ENCODE assay signal across 9 cellular contexts in the genomic region with DNA sequence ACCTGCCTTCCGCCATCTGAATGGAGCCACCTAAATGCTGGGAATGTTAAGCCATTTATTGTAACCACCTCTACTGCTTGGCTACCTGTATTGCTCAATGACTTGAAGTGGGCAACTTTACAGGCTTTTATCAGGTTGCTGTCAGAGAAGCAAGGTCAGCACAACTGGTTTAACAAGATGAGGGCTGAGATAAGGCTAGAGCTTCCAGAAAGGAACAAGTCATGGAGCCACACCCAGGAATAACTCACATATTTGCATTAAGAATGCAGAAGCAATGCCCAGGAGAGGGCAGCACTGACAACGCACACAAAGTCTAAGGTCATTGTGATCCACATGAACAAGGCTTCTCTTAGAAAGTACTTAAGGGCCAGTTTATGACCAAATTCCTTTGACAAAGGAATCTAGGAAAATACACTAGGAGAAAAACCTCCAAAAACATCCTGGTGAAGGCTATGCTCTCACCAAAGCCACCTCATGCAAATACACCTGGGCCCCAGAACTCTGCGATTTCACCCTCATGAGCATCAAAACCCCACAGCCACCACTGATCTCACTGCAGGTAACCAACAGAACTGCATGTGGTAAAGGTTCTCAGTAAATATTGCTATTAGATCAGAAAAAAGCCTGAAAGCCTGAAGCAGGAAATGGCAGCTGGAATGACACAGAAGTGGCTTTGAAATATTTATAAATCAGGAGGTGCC. TPM values are rescaled to one million over a fixed set of nuclear protein-coding genes. Genes with fewer than 3 reads are reported as not detected.
DNase-seq lines count a peak whose midpoint lies in the region; ATAC-seq and TF ChIP-seq lines count a peak whose summit lies in the region.
"Had no signal": no experiment of that assay in that cellular context is flagged by ENCODE, and none has a peak within 500 bp of the region (broad histone marks: within the 10 kb centered on the region; RNA-seq: fewer than 3 reads in every experiment).

No MANE protein-coding gene starts in this region.

- H3K27ac Mint-ChIP-seq in activated naive CD4-positive, alpha-beta T cell treated with anti-CD3 and anti-CD28 coated beads for 36 hours: no peak overlapping the region

- CTCF ChIA-PET in activated naive CD4-positive, alpha-beta T cell treated with anti-CD3 and anti-CD28 coated beads for 36 hours (lab: Charles Lee): no interaction called here

- H3K36me3 Mint-ChIP-seq in activated naive CD4-positive, alpha-beta T cell treated with anti-CD3 and anti-CD28 coated beads for 36 hours (ENCODE audit: low read depth): peaks cover 2% of the 10 kb centered on the region

- no peak for TF ChIP-seq POLR2A in spleen (IDR thresholded peaks at IDR 0.05)

- no peaks in the 10 kb centered on the region for H3K9me3 ChIP-seq in spleen

- H3K4me3 ChIP-seq in spleen: no peak overlapping the region
- H3K4me3 ChIP-seq: skin epidermis had no signal

- H3K4me1 Mint-ChIP-seq in activated naive CD4-positive, alpha-beta T cell treated with anti-CD3 and anti-CD28 coated beads for 36 hours (ENCODE audit: low read depth): peaks cover 23% of the 10 kb centered on the region

- no peaks in the 10 kb centered on the region for H3K9me3 Mint-ChIP-seq in activated naive CD4-positive, alpha-beta T cell treated with anti-CD3 and anti-CD28 coated beads for 36 hours

- DNase-seq in ACHN (peak; percentile 58), NCI-H146 treated with DMSO at 0.1 percent for 48 hours (lab: John Stamatoyannopoulos, UW; ENCODE audit: unreplicated experiment) (peak; percentile 55), left ventricle myocardium superior (peak; percentile 32), spleen (no peak)
- DNase-seq in activated naive CD4-positive, alpha-beta T cell treated with anti-CD3 and anti-CD28 coated beads for 36 hours: peak; percentile 23

- in situ Hi-C loops in ACHN (cut with HindIII; ENCODE audit: low pct_ligation_motif_present, low pct_unique_long_range_greater_than_20kb, low sequenced_read_pairs): no loop called here

- H3K27ac ChIP-seq in spleen: peak overlapping the region in 4 of 8 donors; percentile 13 to 47 (median 38)

- intact Hi-C loops in activated naive CD4-positive, alpha-beta T cell treated with anti-CD3 and anti-CD28 coated beads for 36 hours (cut with micrococcal nuclease): loop anchor here (1.0 to 2.0 kb wide), 3 partner anchors 14 to 794 kb away; a partner anchor contains a TSS
- intact Hi-C loops in left ventricle myocardium superior (cut with micrococcal nuclease): no loop called here
- intact Hi-C loops in spleen (cut with DNase I; ENCODE audit: low total_unique reads): no loop called here

- peaks cover 0 to 6% (median 0%) of the 10 kb centered on the region in 6 donors for H3K36me3 ChIP-seq in spleen

- TF ChIP-seq CTCF in GM12872 (IDR thresholded peaks at IDR 0.05; ENCODE audit: insufficient read depth, low read depth, low read length) (peak; percentile 52; the same call in 2 of the 3 replicates), spleen (IDR thresholded peaks at IDR 0.05 in 8 of 11, conservative IDR thresholded peaks at IDR 0.05 in 3 of 11) (peak in 7 of 11 experiments; percentile 29 to 46 (median 37))

- peaks cover 8 to 18% (median 15%) of the 10 kb centered on the region in 6 donors for H3K4me1 ChIP-seq in spleen

- WGBS in spleen, 5 donors: 68 to 79% (median 70%) methylated on average over 3 of the region's 3 CpGs

- peak; percentile 64 for ATAC-seq in HG02642 (IDR thresholded peaks at IDR 0.05; ENCODE audit: poor library complexity, unreplicated experiment)
- peak; percentile 50 for ATAC-seq in left ventricle myocardium superior
- ATAC-seq in HG03196 (IDR thresholded peaks at IDR 0.05; ENCODE audit: unreplicated experiment): no peak

- no peaks in the 10 kb centered on the region for H3K27me3 ChIP-seq in spleen (replicated peaks in 1 of 7)

- no peaks in the 10 kb centered on the region for H3K27me3 Mint-ChIP-seq in activated naive CD4-positive, alpha-beta T cell treated with anti-CD3 and anti-CD28 coated beads for 36 hours (ENCODE audit: low read depth)

- H3K4me3 Mint-ChIP-seq in activated naive CD4-positive, alpha-beta T cell treated with anti-CD3 and anti-CD28 coated beads for 36 hours: no peak overlapping the region

RNA-seq across cellular contexts. Expression of a gene that starts 15.0 kb away (rescaled TPM):
- total RNA-seq in activated naive CD4-positive, alpha-beta T cell treated with anti-CD3 and anti-CD28 coated beads for 36 hours: under 1 TPM; 0.32 to 0.38 TPM
- total RNA-seq in left ventricle myocardium superior (4.7 TPM), spleen (10 to 100 TPM in 2 of 7 donors, 1 to 10 TPM in 5; 5.3 to 11.9 (median 8.1) TPM)
- polyA plus RNA-seq in spleen: 1 to 10 TPM; 1.3 to 1.8 (median 1.6) TPM

RNA-seq across cellular contexts. Expression of a gene that starts 15.5 kb away (rescaled TPM):
- 10 to 100 TPM; 10.7 to 13.6 TPM for total RNA-seq in activated naive CD4-positive, alpha-beta T cell treated with anti-CD3 and anti-CD28 coated beads for 36 hours
- 21.9 TPM for total RNA-seq in left ventricle myocardium superior
- 10 to 100 TPM; 19.6 to 27.2 (median 22.0) TPM for total RNA-seq in spleen
- polyA plus RNA-seq in spleen: 10 to 100 TPM in 1 of 3 donors, 1 to 10 TPM in 2; 9.2 to 11.9 (median 9.4) TPM
